ENCODE assay signal across 8 cellular contexts in the genomic region with DNA sequence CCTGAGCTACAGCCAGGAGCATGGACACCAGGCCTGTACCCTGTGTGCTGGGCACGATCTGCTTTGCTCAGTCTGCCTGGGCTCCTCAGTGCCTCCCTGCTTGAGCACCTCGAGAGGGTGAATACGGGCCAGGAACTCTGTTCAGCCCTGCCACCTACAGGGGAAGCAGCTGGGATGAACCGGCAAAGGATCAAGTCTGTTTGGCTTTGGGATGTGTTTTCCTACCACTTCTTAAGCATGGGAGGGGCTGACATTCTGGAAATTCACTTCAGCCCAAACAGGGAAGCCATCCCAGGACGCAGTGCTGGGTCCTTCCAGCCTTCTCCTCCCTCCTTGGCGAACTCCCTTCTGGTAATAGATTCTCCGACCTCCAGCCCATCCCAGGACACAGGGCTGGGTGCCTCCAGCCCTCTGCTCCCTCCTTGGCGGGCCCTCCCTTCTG. TPM values are rescaled to one million over a fixed set of nuclear protein-coding genes. Genes with fewer than 3 reads are reported as not detected.
A peak's percentile ranks its signal among the peaks of the same experiment; 100 is the strongest.
DNase-seq lines count a peak whose midpoint lies in the region; ATAC-seq and TF ChIP-seq lines count a peak whose summit lies in the region.

No MANE protein-coding gene starts in this region.

- ATAC-seq in HCT116, result peak; percentile 78

- POLR2A ChIA-PET in HCT116 (lab: Charles Lee), result no interaction called here

- TF ChIP-seq CTCF in HCT116 (IDR thresholded peaks at IDR 0.05 in 2 of 3, conservative IDR thresholded peaks at IDR 0.05 in 1 of 3; ENCODE audit: borderline replicate concordance in 1 of 3, insufficient read depth in 1 of 3, low read depth in 2 of 3, low read length in 2 of 3) (peak in 2 of 3 experiments; percentile 15 to 42; a peak in 2 of 6 replicates), left ventricle myocardium inferior (IDR thresholded peaks at IDR 0.05; ENCODE audit: borderline replicate concordance) (peak; percentile 70), retinal pigment epithelial cell (conservative IDR thresholded peaks at IDR 0.05; ENCODE audit: low read depth, low read length) (peak; percentile 73)

- H3K4me2 ChIP-seq in HCT116 (ENCODE audit: low read length), result no peak overlapping the region

- H3K36me3 ChIP-seq in HCT116 (ENCODE audit: control insufficient read depth in 1 of 2, insufficient read depth in 2 of 2, low read length in 2 of 2) (no peaks in the 10 kb centered on the region), adipocyte (ENCODE audit: control insufficient read depth, insufficient read depth, low read length, severe bottlenecking) (no peaks in the 10 kb centered on the region), left ventricle myocardium inferior (peaks cover 2% of the 10 kb centered on the region), HAP-1 (replicated peaks) (no peaks in the 10 kb centered on the region)

- BruUV-seq in HCT116 (replicated peaks; lab: Mats Ljungman, UMichigan), result no TSS peak

- H2AFZ ChIP-seq in HCT116 (ENCODE audit: low read depth, low read length, poor library complexity, severe bottlenecking), result no peak overlapping the region

- no peaks in the 10 kb centered on the region for H3K27me3 ChIP-seq in HCT116 (ENCODE audit: insufficient read depth, low read length)
- no peaks in the 10 kb centered on the region for H3K27me3 ChIP-seq in adipocyte (replicated peaks; ENCODE audit: control insufficient read depth, insufficient read depth, low read length)
- H3K27me3 ChIP-seq in left ventricle myocardium inferior (ENCODE audit: low read depth), result no peaks in the 10 kb centered on the region
- H3K27me3 ChIP-seq in HAP-1 (ENCODE audit: low read depth), result no peaks in the 10 kb centered on the region

- TF ChIP-seq RAD21 in HCT116 (IDR thresholded peaks at IDR 0.05; ENCODE audit: low read depth), result peak; percentile 67

- H3K9me3 ChIP-seq in HCT116 (ENCODE audit: control insufficient read depth in 1 of 2, insufficient read depth in 1 of 2, low read depth in 1 of 2, low read length in 2 of 2) (no peaks in the 10 kb centered on the region), adipocyte (ENCODE audit: control insufficient read depth, low read length) (no peaks in the 10 kb centered on the region), left ventricle myocardium inferior (replicated peaks) (no peaks in the 10 kb centered on the region), HAP-1 (no peaks in the 10 kb centered on the region)

- CTCF ChIA-PET in HCT116 (lab: Charles Lee), result interaction anchor here (1.1 kb wide), 1 partner anchor 54 kb away, joined by 3 read pairs; no protein-coding TSS in a partner anchor

- no peak for TF ChIP-seq POLR2A in HCT116 (IDR thresholded peaks at IDR 0.05; ENCODE audit: borderline replicate concordance, extremely low read depth, insufficient read depth, insufficient read length)

- H3K27ac ChIP-seq in HCT116 (ENCODE audit: low read depth, low read length) (no peak overlapping the region), left ventricle myocardium inferior (replicated peaks) (peak overlapping the region; percentile 97)

- no peaks in the 10 kb centered on the region for H4K20me1 ChIP-seq in HCT116 (ENCODE audit: insufficient read depth)

- intact Hi-C loops in HCT116 (cut with micrococcal nuclease), result no loop called here
- intact Hi-C loops in left ventricle myocardium inferior (cut with micrococcal nuclease), result loop anchor here (10.0 kb wide), 1 partner anchor 129 kb away; a partner anchor contains a TSS

- RAD21 ChIA-PET in HCT116 (lab: Charles Lee; ENCODE audit: low non-redundant PET in 1 of 2, low total read pairs in 2 of 2, uncharacterized antibody in 2 of 2, unreplicated experiment in 2 of 2), result no interaction called here

- H3K4me3 ChIP-seq in HCT116 (replicated peaks in 1 of 2; ENCODE audit: low read depth in 1 of 2, low read length in 2 of 2), result no peak overlapping the region
- peak overlapping the region; percentile 17 for H3K4me3 ChIP-seq in adipocyte (ENCODE audit: low read length)
- peak overlapping the region; percentile 20 for H3K4me3 ChIP-seq in left ventricle myocardium inferior
- H3K4me3 ChIP-seq in retinal pigment epithelial cell (ENCODE audit: low read length), result no peak overlapping the region
- H3K4me3 ChIP-seq in HAP-1, result no peak overlapping the region

- peak; percentile 53 for DNase-seq in 8988T
- DNase-seq in HCT116 (ENCODE audit: low read depth, low spot score), result peak; percentile 3
- DNase-seq in adipocyte (ENCODE audit: low read depth), result peak; percentile 61
- peak; percentile 73 for DNase-seq in left ventricle myocardium inferior
- peak; percentile 63 for DNase-seq in retinal pigment epithelial cell (ENCODE audit: low read depth)
- no peak for DNase-seq in HAP-1 (ENCODE audit: low spot score in 2 of 2)
- no peak for DNase-seq in NOMO-1 (lab: John Stamatoyannopoulos, UW; ENCODE audit: unreplicated experiment in 2 of 2)
- no peak for DNase-seq in SIG-M5 (lab: John Stamatoyannopoulos, UW)

- H3K9me2 ChIP-seq in HCT116 (ENCODE audit: insufficient read depth), result no peaks in the 10 kb centered on the region

- H3K4me1 ChIP-seq in HCT116 (ENCODE audit: control insufficient read depth in 1 of 2, insufficient read depth in 2 of 2, low read length in 2 of 2) (no peaks in the 10 kb centered on the region), adipocyte (ENCODE audit: control insufficient read depth, insufficient read depth, low read length) (peaks cover 23% of the 10 kb centered on the region), left ventricle myocardium inferior (peaks cover 55% of the 10 kb centered on the region), HAP-1 (no peaks in the 10 kb centered on the region)

- in situ Hi-C loops in HAP-1 (cut with MboI; ENCODE audit: low sequenced_read_pairs), result no loop called here

- H3K79me2 ChIP-seq in HCT116 (ENCODE audit: insufficient read depth, low read length), result no peaks in the 10 kb centered on the region

- H3K9ac ChIP-seq in HCT116 (ENCODE audit: low read length), result no peak overlapping the region
- H3K9ac ChIP-seq in adipocyte (ENCODE audit: low read length), result peak overlapping the region; percentile 85

TF ChIP-seq in HCT116, 20 proteins besides CTCF, POLR2A, EP300 and RAD21 (continues in another document):
- no peak for TF ChIP-seq SP1 (IDR thresholded peaks at IDR 0.05; ENCODE audit: low read depth)
- no peak for TF ChIP-seq YY1 (IDR thresholded peaks at IDR 0.05; ENCODE audit: extremely low read depth, insufficient replicate concordance, low read depth, low read length)
- TF ChIP-seq TCF7L2 (IDR thresholded peaks at IDR 0.05; ENCODE audit: borderline replicate concordance, extremely low read depth, insufficient read depth, insufficient read length), result no peak
- TF ChIP-seq, protein P1, sequence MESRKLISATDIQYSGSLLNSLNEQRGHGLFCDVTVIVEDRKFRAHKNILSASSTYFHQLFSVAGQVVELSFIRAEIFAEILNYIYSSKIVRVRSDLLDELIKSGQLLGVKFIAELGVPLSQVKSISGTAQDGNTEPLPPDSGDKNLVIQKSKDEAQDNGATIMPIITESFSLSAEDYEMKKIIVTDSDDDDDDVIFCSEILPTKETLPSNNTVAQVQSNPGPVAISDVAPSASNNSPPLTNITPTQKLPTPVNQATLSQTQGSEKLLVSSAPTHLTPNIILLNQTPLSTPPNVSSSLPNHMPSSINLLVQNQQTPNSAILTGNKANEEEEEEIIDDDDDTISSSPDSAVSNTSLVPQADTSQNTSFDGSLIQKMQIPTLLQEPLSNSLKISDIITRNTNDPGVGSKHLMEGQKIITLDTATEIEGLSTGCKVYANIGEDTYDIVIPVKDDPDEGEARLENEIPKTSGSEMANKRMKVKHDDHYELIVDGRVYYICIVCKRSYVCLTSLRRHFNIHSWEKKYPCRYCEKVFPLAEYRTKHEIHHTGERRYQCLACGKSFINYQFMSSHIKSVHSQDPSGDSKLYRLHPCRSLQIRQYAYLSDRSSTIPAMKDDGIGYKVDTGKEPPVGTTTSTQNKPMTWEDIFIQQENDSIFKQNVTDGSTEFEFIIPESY (IDR thresholded peaks at IDR 0.05; ENCODE audit: extremely low read depth, insufficient replicate concordance, low read length), result no peak
- TF ChIP-seq EZH2 (IDR thresholded peaks at IDR 0.05), result no peak
- TF ChIP-seq SRF (IDR thresholded peaks at IDR 0.05; ENCODE audit: low read depth), result no peak
- TF ChIP-seq EZH2phosphoT487 (IDR thresholded peaks at IDR 0.05; ENCODE audit: borderline replicate concordance), result no peak
- no peak for TF ChIP-seq ZFX (IDR thresholded peaks at IDR 0.05)
- TF ChIP-seq POLR2AphosphoS5 (IDR thresholded peaks at IDR 0.05; ENCODE audit: low read depth, low read length), result no peak
- TF ChIP-seq ZNF274 (IDR thresholded peaks at IDR 0.05; ENCODE audit: low read depth, low read length), result no peak
- TF ChIP-seq, protein P2, sequence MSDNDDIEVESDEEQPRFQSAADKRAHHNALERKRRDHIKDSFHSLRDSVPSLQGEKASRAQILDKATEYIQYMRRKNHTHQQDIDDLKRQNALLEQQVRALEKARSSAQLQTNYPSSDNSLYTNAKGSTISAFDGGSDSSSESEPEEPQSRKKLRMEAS (IDR thresholded peaks at IDR 0.05), result no peak
- no peak for TF ChIP-seq JUND (IDR thresholded peaks at IDR 0.05)
- TF ChIP-seq FOSL1 (IDR thresholded peaks at IDR 0.05; ENCODE audit: low read depth), result no peak
- no peak for TF ChIP-seq CEBPB (IDR thresholded peaks at IDR 0.05; ENCODE audit: low read depth)

RNA-seq across cellular contexts. Expression of a gene that starts 55.8 kb away (rescaled TPM):
- 85.1 TPM for total RNA-seq in HCT116 (2021; ENCODE audit: unreplicated experiment)
- polyA plus RNA-seq in HCT116 (2012), result 69.4 and 80.6 TPM in 2 replicates
- 45.2 TPM for total RNA-seq in left ventricle myocardium inferior

Comparison
In these comparisons a context has a peak if more than half of its experiments do, and no peak if none do; other contexts are left out.
1. DNase-seq: peak in 8988T (single experiment), HCT116 (single experiment), adipocyte (single experiment), left ventricle myocardium inferior (single experiment) and retinal pigment epithelial cell (single experiment); none in HAP-1 (0 of 2), NOMO-1 (0 of 2) and SIG-M5 (single experiment).
2. H3K4me3 ChIP-seq: peak in adipocyte (single experiment) and left ventricle myocardium inferior (single experiment); none in HCT116 (0 of 2), retinal pigment epithelial cell (single experiment) and HAP-1 (single experiment).
3. Peak in every context shown above with its lines, with median percentiles within 50 percentile points of each other: CTCF ChIP-seq.